ENCODE assay signal across 34 cellular contexts in genomic region chr3:184052773-184053172, GRCh38. TPM values are rescaled to one million over a fixed set of nuclear protein-coding genes. Genes with fewer than 3 reads are reported as not detected.
"Had no signal": no experiment of that assay in that cellular context is flagged by ENCODE, and none has a peak within 500 bp of the region (broad histone marks: within the 10 kb centered on the region; RNA-seq: fewer than 3 reads in every experiment).

Gene HTR3C (plus strand): TSS chr3:184053047. CDS start chr3:184053081, 34 bp downstream.

- FAIRE-seq: astrocyte, TTC549 had no signal

- H3K9me3 ChIP-seq: body of pancreas, breast epithelium had no signal

- H3K4me1 ChIP-seq: body of pancreas, breast epithelium had no signal

- H3K27ac ChIP-seq: body of pancreas, brain microvascular endothelial cell, breast epithelium, VCaP had no signal

- DNase-seq: activated B cell treated with CpG ODN at 0.5 μM for 24 hours; activated CD4-positive, alpha-beta memory T cell treated with anti-CD3 and anti-CD28 coated beads, Interleukin-2, amount 10 ng/mL, durations not matched to agents 7 days and 5 days; activated CD4-positive, alpha-beta T cell treated with anti-CD3 and anti-CD28 coated beads for 4 hours; activated CD4-positive, alpha-beta T cell treated with anti-CD3 and anti-CD28 coated beads, Interleukin-2, amount 10 ng/mL, durations not matched to agents 24 days and 14 days; activated CD4-positive, alpha-beta T cell treated with anti-CD3 and anti-CD28 coated beads, Interleukin-2, amount 50 U/mL, for 48 hours; activated CD4-positive, CD25-positive, alpha-beta regulatory T cell treated with anti-CD3 and anti-CD28 coated beads, Interleukin-2, amount 50 U/mL, for 72 hours; activated CD8-positive, alpha-beta memory T cell treated with anti-CD3 and anti-CD28 coated beads for 24 hours; activated CD8-positive, alpha-beta memory T cell treated with anti-CD3 and anti-CD28 coated beads, Interleukin-2, amount 10 ng/mL, durations not matched to agents 7 days and 5 days; activated CD8-positive, alpha-beta memory T cell treated with anti-CD3 and anti-CD28 coated beads, Interleukin-2, amount 50 U/mL, for 48 hours; activated CD8-positive, alpha-beta T cell treated with anti-CD3 and anti-CD28 coated beads, Interleukin-2, amount 10 ng/mL, durations not matched to agents 7 days and 5 days; activated effector memory CD4-positive, alpha-beta T cell treated with Interleukin-2 at 50 U/mL for 16 hours; activated gamma-delta T cell; activated naive CD4-positive, alpha-beta T cell treated with anti-CD3 and anti-CD28 coated beads, Interleukin-2, amount 10 ng/mL, durations not matched to agents 7 days and 5 days; activated naive CD4-positive, alpha-beta T cell treated with Interleukin-2 at 50 U/mL for 16 hours; activated naive CD8-positive, alpha-beta T cell treated with anti-CD3 and anti-CD28 coated beads, Interleukin-2, amount 10 ng/mL, durations not matched to agents 7 days and 5 days; activated naive CD8-positive, alpha-beta T cell treated with anti-CD3 and anti-CD28 coated beads, Interleukin-2, amount 50 U/mL, for 24 hours; activated T-cell treated with anti-CD3 and anti-CD28 coated beads, Interleukin-2, amount 50 U/mL, for 24 hours; activated T-cell treated with anti-CD3 and anti-CD28 coated beads, Interleukin-2, amount 50 U/mL, for 48 hours; amygdala; anterior cingulate cortex; body of pancreas; brain microvascular endothelial cell; central memory CD4-positive, alpha-beta T cell; T-helper 1 cell; T-helper 2 cell; T-helper 9 cell had no signal

- H3K27me3 ChIP-seq: body of pancreas, brain microvascular endothelial cell, breast epithelium had no signal

- H3K4me3 ChIP-seq: body of pancreas, breast epithelium had no signal

- H3K36me3 ChIP-seq: brain microvascular endothelial cell, breast epithelium had no signal

- ATAC-seq: activated CD8-positive, alpha-beta memory T cell treated with anti-CD3 and anti-CD28 coated beads, Interleukin-2, amount 10 ng/mL, durations not matched to agents 7 days and 5 days; activated CD8-positive, alpha-beta T cell treated with anti-CD3 and anti-CD28 coated beads, Interleukin-2, amount 10 ng/mL, durations not matched to agents 7 days and 5 days; activated naive CD8-positive, alpha-beta T cell treated with anti-CD3 and anti-CD28 coated beads, Interleukin-2, amount 50 U/mL, for 24 hours; body of pancreas had no signal

RNA-seq across cellular contexts. Expression of gene HTR3C, which starts in this region (rescaled TPM):
- total RNA-seq: activated B cell treated with CpG ODN at 0.5 μM for 24 hours; activated CD4-positive, alpha-beta memory T cell treated with anti-CD3 and anti-CD28 coated beads, Interleukin-2, amount 10 ng/mL, durations not matched to agents 7 days and 5 days; activated CD4-positive, alpha-beta T cell treated with anti-CD3 and anti-CD28 coated beads, Interleukin-2, amount 10 ng/mL, durations not matched to agents 24 days and 14 days; activated CD8-positive, alpha-beta memory T cell treated with anti-CD3 and anti-CD28 coated beads, Interleukin-2, amount 10 ng/mL, durations not matched to agents 7 days and 5 days; activated CD8-positive, alpha-beta T cell treated with anti-CD3 and anti-CD28 coated beads, Interleukin-2, amount 10 ng/mL, durations not matched to agents 7 days and 5 days; activated naive CD8-positive, alpha-beta T cell treated with anti-CD3 and anti-CD28 coated beads, Interleukin-2, amount 10 ng/mL, durations not matched to agents 7 days and 5 days; activated T-helper 2 cell treated with anti-CD3 and anti-CD28 coated beads, Interferon-gamma antibody, Interleukin-2, Interleukin-4, amounts not matched to agents 10 μg/mL and 5 μg/mL and 100 μg/mL, durations not matched to agents 14 hours and 24 hours and 36 hours; astrocyte; body of pancreas; breast epithelium; cardiac septum; cerebellum had no signal
- polyA plus RNA-seq: adipose tissue had no signal
